Comparison of ENCODE assay signal across 23 cellular contexts in genomic region chr6:203663-204062, GRCh38.
DNase-seq lines count a peak whose midpoint lies in the region; ATAC-seq, FAIRE-seq and TF ChIP-seq lines count a peak whose summit lies in the region.
"Had no signal": no experiment of that assay in that cellular context is flagged by ENCODE, and none has a peak within 500 bp of the region (broad histone marks: within the 10 kb centered on the region; RNA-seq: fewer than 3 reads in every experiment).

No MANE protein-coding gene starts in this region.

- H3K23ac ChIP-seq in H1 (ENCODE audit: insufficient read length), result no peak overlapping the region

- no peak overlapping the region for H3K18ac ChIP-seq in H1 (ENCODE audit: extremely low read depth, low read length)

- H3K9me3 ChIP-seq in right lobe of liver (no peaks in the 10 kb centered on the region), HepG2 (ENCODE audit: low read length) (no peaks in the 10 kb centered on the region), H1 (ENCODE audit: insufficient read depth in 2 of 2, low read depth in 1 of 2, low read length in 1 of 2) (no peaks in the 10 kb centered on the region)
- H3K9me3 ChIP-seq: BLaER1 had no signal

- no peak overlapping the region for H3K4me2 ChIP-seq in HepG2 (ENCODE audit: low read depth, low read length)
- no peak overlapping the region for H3K4me2 ChIP-seq in H1 (ENCODE audit: insufficient read depth in 1 of 2, low read depth in 2 of 2, low read length in 2 of 2)
- H3K4me2 ChIP-seq: BLaER1 had no signal

- H3K14ac ChIP-seq in H1 (ENCODE audit: insufficient read length), result no peak overlapping the region

- FAIRE-seq in HepG2 (lab: Jason Lieb, UNC) (no peak), H1 (lab: Jason Lieb, UNC) (no peak)
- FAIRE-seq: A204.1, D721Med, GM12891, GM18507 had no signal

- 83% methylated on average over 9 of the region's 9 CpGs for WGBS in right lobe of liver (ENCODE audit: insufficient coverage, low coverage, low lambda C conversion rate, missing lambda C conversion rate)
- WGBS in HepG2 (ENCODE audit: low lambda C conversion rate), result 57% methylated on average over 9 of the region's 9 CpGs
- WGBS in H1 (ENCODE audit: extremely low coverage in 1 of 2, insufficient coverage in 1 of 2, insufficient read length in 1 of 2, insufficient replicate concordance in 2 of 2, low coverage in 1 of 2, low lambda C conversion rate in 2 of 2, missing lambda C conversion rate in 1 of 2), 2 experiments, result 93% methylated on average over 9 of the region's 9 CpGs; no CpG with 5 or more reads in 1 of the 2 experiments

- no peak overlapping the region for H2BK5ac ChIP-seq in H1 (ENCODE audit: low read depth, low read length)

- no peaks in the 10 kb centered on the region for H3K79me1 ChIP-seq in H1 (ENCODE audit: low read depth, low read length)

- H3K56ac ChIP-seq in H1 (replicated peaks; ENCODE audit: insufficient read length, low read depth, low read length), result no peak overlapping the region

- H2AK5ac ChIP-seq in H1 (ENCODE audit: low read depth, low read length), result no peak overlapping the region

- no peak overlapping the region for H4K5ac ChIP-seq in H1 (ENCODE audit: insufficient read length, low read depth, low read length)

- H2BK12ac ChIP-seq in H1 (ENCODE audit: low read depth, low read length), result 0 out of 2 replicates have a peak overlapping the region, but pooled peaks have one; percentile 13

- no TSS peak for BruUV-seq in HepG2 (replicated peaks; lab: Mats Ljungman, UMichigan)

- intact Hi-C loops in right lobe of liver (cut with DNase I), result no loop called here
- intact Hi-C loops in HepG2 (cut with micrococcal nuclease; ENCODE audit: unreplicated experiment), result no loop called here

- no peak overlapping the region for H4K8ac ChIP-seq in H1 (ENCODE audit: extremely low read depth, insufficient read depth, low read length)

- H3K36me3 ChIP-seq in right lobe of liver, result no peaks in the 10 kb centered on the region
- H3K36me3 ChIP-seq in HepG2 (replicated peaks in 1 of 2; ENCODE audit: control insufficient read depth in 1 of 2, insufficient read depth in 2 of 2, low read length in 2 of 2), result no peaks in the 10 kb centered on the region
- H3K36me3 ChIP-seq in H1 (ENCODE audit: control insufficient read depth in 2 of 4, insufficient read depth in 4 of 4, low read length in 3 of 4), result no peaks in the 10 kb centered on the region
- H3K36me3 ChIP-seq: BLaER1 had no signal

- H2BK20ac ChIP-seq in H1 (ENCODE audit: low read length), result no peak overlapping the region

- no peak overlapping the region for H3K9ac ChIP-seq in HepG2 (ENCODE audit: insufficient read depth, low read depth, low read length)
- H3K9ac ChIP-seq in H1 (replicated peaks in 1 of 4; ENCODE audit: extremely low read depth in 1 of 4, low read depth in 3 of 4, low read length in 3 of 4), result no peak overlapping the region
- H3K9ac ChIP-seq: BLaER1 had no signal

- DNase-seq in right lobe of liver, result no peak
- no peak for DNase-seq in HepG2 (ENCODE audit: low spot score)
- DNase-seq in coronary artery (ENCODE audit: low spot score), result peak; percentile 65
- DNase-seq in H1 (ENCODE audit: low read depth in 1 of 2, low spot score in 2 of 2), result no peak
- no peak for DNase-seq in stimulated activated CD4-positive, alpha-beta T cell treated with anti-CD3 and anti-CD28 coated beads, Interleukin-2, amount 100 ng/mL, for 24 hours
- DNase-seq: CD4-positive, alpha-beta T cell; CD8-positive, alpha-beta memory T cell; DMS 273 treated with DMSO at 0.1 percent for 48 hours; DMS79; EL; GDM1; GOT3; H7; HCEC 1CT had no signal

- H2AFZ ChIP-seq in HepG2 (ENCODE audit: low read length), result no peak overlapping the region
- H2AFZ ChIP-seq in H1 (ENCODE audit: low read length), result no peak overlapping the region

- H3K27ac ChIP-seq in right lobe of liver, result no peak overlapping the region
- H3K27ac ChIP-seq in HepG2 (ENCODE audit: extremely low read length, insufficient read depth, low read length), result no peak overlapping the region
- H3K27ac ChIP-seq in coronary artery, result no peak overlapping the region
- H3K27ac ChIP-seq in H1 (ENCODE audit: low read depth, low read length), result no peak overlapping the region
- H3K27ac ChIP-seq: 22Rv1, BLaER1, C4-2B had no signal

- H4K20me1 ChIP-seq in HepG2 (ENCODE audit: insufficient read depth, low read length) (no peaks in the 10 kb centered on the region), H1 (replicated peaks in 1 of 2; ENCODE audit: control insufficient read depth in 1 of 2, insufficient read depth in 2 of 2, low read length in 2 of 2) (no peaks in the 10 kb centered on the region)
- H4K20me1 ChIP-seq: BLaER1 had no signal

- TF ChIP-seq EP300 in HepG2 (IDR thresholded peaks at IDR 0.05; ENCODE audit: low read depth in 2 of 2, low read length in 2 of 2), result no peak
- TF ChIP-seq EP300 in HepG2 (CRISPR knock-in tag; IDR thresholded peaks at IDR 0.05; ENCODE audit: borderline replicate concordance), result no peak
- TF ChIP-seq EP300 in H1 (IDR thresholded peaks at IDR 0.05; ENCODE audit: borderline replicate concordance in 1 of 2, low read depth in 2 of 2, low read length in 2 of 2), result no peak

- H3K4me1 ChIP-seq in right lobe of liver (no peaks in the 10 kb centered on the region), HepG2 (ENCODE audit: insufficient read depth, low read length) (peaks cover 24% of the 10 kb centered on the region), H1 (replicated peaks in 1 of 4; ENCODE audit: control insufficient read depth in 3 of 4, insufficient read depth in 4 of 4, low read length in 3 of 4) (no peaks in the 10 kb centered on the region)

- TF ChIP-seq CTCF in right lobe of liver (IDR thresholded peaks at IDR 0.05) (no peak), HepG2 (CRISPR knock-in tag; IDR thresholded peaks at IDR 0.05) (no peak), coronary artery (IDR thresholded peaks at IDR 0.05) (no peak), H1 (IDR thresholded peaks at IDR 0.05; ENCODE audit: control extremely low read depth in 1 of 3, insufficient read depth in 1 of 3, low read depth in 1 of 3, low read length in 3 of 3) (no peak)

- POLR2A ChIA-PET in HepG2 (lab: Yijun Ruan, JAX), result no interaction called here
- POLR2A ChIA-PET in H1 (lab: Charles Lee; ENCODE audit: partially characterized antibody), result no interaction called here

- in situ Hi-C loops in HepG2 (cut with HindIII; ENCODE audit: extremely low pct_ligation_motif_present, low pct_unique_long_range_greater_than_20kb), result no loop called here

- H3K23me2 ChIP-seq in H1 (ENCODE audit: low read depth, low read length), result no peaks in the 10 kb centered on the region

- peak; percentile 32 to 55 (median 36) for ATAC-seq in right lobe of liver
- ATAC-seq in HepG2, result no peak
- ATAC-seq in GM21737 (IDR thresholded peaks at IDR 0.05; ENCODE audit: unreplicated experiment), result no peak
- ATAC-seq in HG02798 (IDR thresholded peaks at IDR 0.05; ENCODE audit: poor library complexity, unreplicated experiment), result no peak

- CTCF ChIA-PET in HepG2 (lab: Yijun Ruan, JAX; ENCODE audit: low intra/inter-chr PET ratio, low total read pairs), result no interaction called here
- CTCF ChIA-PET in H1 (lab: Charles Lee; ENCODE audit: partially characterized antibody), result interaction anchor here (1.3 to 5.6 kb wide), 2 partner anchors 13 to 15 kb away, joined by 3 to 27 read pairs; no protein-coding TSS in a partner anchor

- no peak overlapping the region for H3K4ac ChIP-seq in H1 (replicated peaks; ENCODE audit: insufficient read length, low read depth, low read length)

- TF ChIP-seq POLR2A in right lobe of liver (IDR thresholded peaks at IDR 0.05) (no peak), HepG2 (IDR thresholded peaks at IDR 0.05; ENCODE audit: insufficient read depth in 1 of 2, low read depth in 2 of 2, low read length in 2 of 2) (no peak), H1 (IDR thresholded peaks at IDR 0.05; ENCODE audit: control extremely low read depth in 1 of 2, low read depth in 2 of 2, low read length in 2 of 2) (no peak)

- no peak overlapping the region for H3K4me3 ChIP-seq in right lobe of liver
- no peak overlapping the region for H3K4me3 ChIP-seq in HepG2 (replicated peaks in 1 of 3; ENCODE audit: insufficient read depth in 1 of 3, low read depth in 2 of 3, low read length in 3 of 3)
- H3K4me3 ChIP-seq in coronary artery, result no peak overlapping the region
- no peak overlapping the region for H3K4me3 ChIP-seq in H1 (ENCODE audit: extremely low read depth in 1 of 4, insufficient read depth in 2 of 4, low read depth in 3 of 4, low read length in 4 of 4)
- H3K4me3 ChIP-seq: BLaER1 had no signal

- H2BK120ac ChIP-seq in H1 (replicated peaks; ENCODE audit: low read depth, low read length), result no peak overlapping the region

- H3K79me2 ChIP-seq in HepG2 (ENCODE audit: insufficient read depth, low read length) (no peaks in the 10 kb centered on the region), H1 (ENCODE audit: control insufficient read depth in 1 of 2, insufficient read depth in 2 of 2, low read length in 2 of 2) (no peaks in the 10 kb centered on the region)

- no peak overlapping the region for H2BK15ac ChIP-seq in H1 (ENCODE audit: low read length)

- TF ChIP-seq RAD21 in HepG2 (CRISPR knock-in tag; IDR thresholded peaks at IDR 0.05) (no peak), H1 (IDR thresholded peaks at IDR 0.05 in 1 of 2, conservative IDR thresholded peaks at IDR 0.05 in 1 of 2; ENCODE audit: low read depth in 2 of 2, low read length in 2 of 2) (no peak)

- H4K91ac ChIP-seq in H1 (replicated peaks; ENCODE audit: insufficient read length, low read length), result no peak overlapping the region

- H3K27me3 ChIP-seq in right lobe of liver (no peaks in the 10 kb centered on the region), HepG2 (ENCODE audit: control insufficient read depth in 1 of 2, insufficient read depth in 2 of 2, low read length in 2 of 2) (peaks cover 6 to 37% of the 10 kb centered on the region in 2 experiments; a peak in 4 of 5 replicates), H1 (replicated peaks in 1 of 4; ENCODE audit: control insufficient read depth in 3 of 4, extremely low read depth in 1 of 4, insufficient read depth in 3 of 4, low read length in 3 of 4) (no peaks in the 10 kb centered on the region)
- H3K27me3 ChIP-seq: BLaER1 had no signal

TF ChIP-seq in HepG2, 621 proteins besides CTCF, POLR2A, EP300 and RAD21 (continues in another document):
- TF ChIP-seq SALL2 (CRISPR knock-in tag; IDR thresholded peaks at IDR 0.05) (no peak), ZSCAN9 (CRISPR knock-in tag; IDR thresholded peaks at IDR 0.05; ENCODE audit: borderline replicate concordance) (no peak), HMG20B (CRISPR knock-in tag; conservative IDR thresholded peaks at IDR 0.05) (no peak), KLF16 (CRISPR knock-in tag; IDR thresholded peaks at IDR 0.05) (no peak), ZNF20 (CRISPR knock-in tag; IDR thresholded peaks at IDR 0.05) (no peak)

TF ChIP-seq in H1, 55 proteins besides CTCF, POLR2A, EP300 and RAD21 (continues in another document):
- TF ChIP-seq KDM1A (IDR thresholded peaks at IDR 0.05; ENCODE audit: borderline replicate concordance, low read length), result no peak
- TF ChIP-seq HDAC2 (IDR thresholded peaks at IDR 0.05; ENCODE audit: borderline replicate concordance in 1 of 2, low read depth in 2 of 2, low read length in 2 of 2), result no peak
- no peak for TF ChIP-seq NRF1 (IDR thresholded peaks at IDR 0.05; ENCODE audit: low read depth, low read length)
- TF ChIP-seq GABPA (IDR thresholded peaks at IDR 0.05; ENCODE audit: borderline replicate concordance, insufficient read depth, low read length), result no peak
- no peak for TF ChIP-seq KDM5A (IDR thresholded peaks at IDR 0.05; ENCODE audit: low read length)
- TF ChIP-seq GTF2F1 (IDR thresholded peaks at IDR 0.05; ENCODE audit: borderline replicate concordance, low read depth, low read length), result no peak

Comparison
In these comparisons a context has a peak if more than half of its experiments do, and no peak if none do; other contexts are left out.
1. ATAC-seq: peak in right lobe of liver (4 of 4); none in HepG2 (single experiment), GM21737 (single experiment) and HG02798 (single experiment).